ENCODE assay signal across 6 cellular contexts in genomic region chr4:9539939-9540520, GRCh38.
A peak's percentile ranks its signal among the peaks of the same experiment; 100 is the strongest.
DNase-seq lines count a peak whose midpoint lies in the region; ATAC-seq, FAIRE-seq and TF ChIP-seq lines count a peak whose summit lies in the region.
"Not testable (repeated sequence)": the region's sequence is repeated elsewhere in the genome, so short reads cannot be mapped to it uniquely, and the experiment has no call there.

No MANE protein-coding gene starts in this region.

- H3K27me3 Mint-ChIP-seq in H9 (ENCODE audit: low read depth); type B pancreatic cell: not testable (repeated sequence)

- H2AK5ac ChIP-seq in H9 (ENCODE audit: insufficient read length, low read length): not testable (repeated sequence)

- not testable (repeated sequence) for H3T11ph ChIP-seq in H9 (ENCODE audit: low read length)

- H3K14ac ChIP-seq in H9 (ENCODE audit: insufficient read depth, low read length): not testable (repeated sequence)

- not testable (repeated sequence) for H4K91ac ChIP-seq in H9 (ENCODE audit: insufficient read length, low read depth, low read length)

- not testable (repeated sequence) for H3K4me1 ChIP-seq in H9 (ENCODE audit: insufficient read depth, low read length); Peyer's patch; K562 (replicated peaks in 1 of 2; ENCODE audit: control insufficient read depth in 2 of 2, insufficient read depth in 2 of 2, low read length in 2 of 2)
- H3K4me1 ChIP-seq in mucosa of rectum (ENCODE audit: control insufficient read depth in 2 of 2, insufficient read depth in 2 of 2, low read length in 2 of 2): peaks cover 3 to 20% of the 10 kb centered on the region in 2 donors

- not testable (repeated sequence) for FAIRE-seq in K562 (lab: Jason Lieb, UNC)

- not testable (repeated sequence) for H3K4me3 Mint-ChIP-seq in H9, type B pancreatic cell

- intact Hi-C loops in K562 (cut with micrococcal nuclease); left colon (cut with DNase I, micrococcal nuclease): not testable (repeated sequence)

- not testable (repeated sequence) for H3K79me2 ChIP-seq in H9 (ENCODE audit: insufficient read depth, low read length); K562 (ENCODE audit: control insufficient read depth, insufficient read depth, low read length)

- BruUV-seq in K562 (replicated peaks; lab: Mats Ljungman, UMichigan): not testable (repeated sequence)

- in situ Hi-C loops in K562 (cut with MboI): not testable (repeated sequence)

- TF ChIP-seq CTCF in H9 (conservative IDR thresholded peaks at IDR 0.05); Peyer's patch (IDR thresholded peaks at IDR 0.05); K562 (IDR thresholded peaks at IDR 0.05 in 2 of 3, conservative IDR thresholded peaks at IDR 0.05 in 1 of 3; ENCODE audit: insufficient read depth in 2 of 3, low read depth in 1 of 3, low read length in 3 of 3); type B pancreatic cell (conservative IDR thresholded peaks at IDR 0.05): not testable (repeated sequence)

- no CpG with 5 or more reads among the region's 5 CpGs for WGBS in H9 (ENCODE audit: extremely low coverage, insufficient read length, low lambda C conversion rate)
- 0% methylated on average over 5 of the region's 5 CpGs for WGBS in K562 (ENCODE audit: insufficient coverage, low coverage, missing lambda C conversion rate)

- not testable (repeated sequence) for H3K27ac ChIP-seq in H9 (ENCODE audit: insufficient read length, low read depth, low read length); K562 (ENCODE audit: extremely low read depth, low read depth, low read length)
- H3K27ac ChIP-seq in Peyer's patch: peak overlapping the region in 3 of 4 donors; percentile 22 to 70 (median 40)
- H3K27ac ChIP-seq in mucosa of rectum (ENCODE audit: low read depth in 2 of 2, low read length in 2 of 2): peak overlapping the region; percentile 68 to 71

- not testable (repeated sequence) for H2BK120ac ChIP-seq in H9 (ENCODE audit: low read depth, low read length, poor library complexity, severe bottlenecking)

- H4K20me1 ChIP-seq in H9 (ENCODE audit: control insufficient read depth, insufficient read depth, insufficient read length); K562 (replicated peaks; ENCODE audit: control insufficient read depth, insufficient read depth, low read length): not testable (repeated sequence)

- DNase-seq in H9; K562 (ENCODE audit: extremely low read depth in 1 of 4, low spot score in 3 of 4); type B pancreatic cell (ENCODE audit: extremely low spot score, unreplicated experiment): not testable (repeated sequence)
- peak in 2 of 3 donors; percentile 57 to 66 for DNase-seq in Peyer's patch
- peak; percentile 27 to 31 for DNase-seq in left colon

- not testable (repeated sequence) for H3K18ac ChIP-seq in H9 (ENCODE audit: insufficient read length, low read depth, low read length)

- not testable (repeated sequence) for H3K4me2 ChIP-seq in H9 (ENCODE audit: insufficient read depth, insufficient read length, low read length); K562 (ENCODE audit: insufficient read depth, low read length)

- H3K9me3 ChIP-seq in H9 (ENCODE audit: control insufficient read depth, low read depth, low read length); Peyer's patch; K562 (replicated peaks; ENCODE audit: control insufficient read depth, insufficient read depth, low read depth, low read length); mucosa of rectum (ENCODE audit: control insufficient read depth in 2 of 2, low read length in 2 of 2): not testable (repeated sequence)

- not testable (repeated sequence) for H4K8ac ChIP-seq in H9 (replicated peaks; ENCODE audit: insufficient read length, low read depth, low read length)

- not testable (repeated sequence) for H3K9me3 Mint-ChIP-seq in H9, type B pancreatic cell

- not testable (repeated sequence) for H3K4ac ChIP-seq in H9 (ENCODE audit: low read depth, low read length)

- not testable (repeated sequence) for H2BK15ac ChIP-seq in H9 (ENCODE audit: low read depth, low read length)

- not testable (repeated sequence) for H3K23ac ChIP-seq in H9 (ENCODE audit: insufficient read length, low read depth, low read length)

- H3K9ac ChIP-seq in H9 (ENCODE audit: extremely low read depth, insufficient read length, low read length); K562 (ENCODE audit: insufficient read depth in 1 of 2, low read depth in 2 of 2, low read length in 2 of 2); mucosa of rectum (ENCODE audit: low read depth in 1 of 2, low read length in 2 of 2): not testable (repeated sequence)

- TF ChIP-seq POLR2A in Peyer's patch (IDR thresholded peaks at IDR 0.05); K562 (conservative IDR thresholded peaks at IDR 0.05): not testable (repeated sequence)

- H2BK5ac ChIP-seq in H9 (ENCODE audit: insufficient read length, low read length): not testable (repeated sequence)

- H3K4me3 ChIP-seq in Peyer's patch; K562; mucosa of rectum (ENCODE audit: low read length in 2 of 2): not testable (repeated sequence)

- H3K27ac Mint-ChIP-seq in H9: peak overlapping the region in 2 of 3 experiments; percentile 68 to 82; a peak in 3 of 7 replicates
- peak overlapping the region; percentile 25 for H3K27ac Mint-ChIP-seq in type B pancreatic cell

- TF ChIP-seq RAD21 in K562 (CRISPR knock-in tag; conservative IDR thresholded peaks at IDR 0.05 in 1 of 2, IDR thresholded peaks at IDR 0.05 in 1 of 2): not testable (repeated sequence)

- H3K79me1 ChIP-seq in H9 (ENCODE audit: insufficient read depth, low read depth, low read length, poor library complexity, severe bottlenecking): not testable (repeated sequence)

- not testable (repeated sequence) for H4K5ac ChIP-seq in H9 (ENCODE audit: insufficient read length, low read depth, low read length)

- H3K9me1 ChIP-seq in K562 (ENCODE audit: control insufficient read depth, insufficient read depth, low read length): not testable (repeated sequence)

- H3K27me3 ChIP-seq in H9 (ENCODE audit: insufficient read depth, low read length); Peyer's patch; K562 (ENCODE audit: control insufficient read depth in 2 of 2, insufficient read depth in 2 of 2, low read length in 2 of 2); mucosa of rectum (ENCODE audit: control insufficient read depth in 2 of 2, insufficient read depth in 2 of 2, low read length in 2 of 2): not testable (repeated sequence)

- H2BK12ac ChIP-seq in H9 (ENCODE audit: insufficient read length, low read depth, low read length): not testable (repeated sequence)

- H2BK20ac ChIP-seq in H9 (ENCODE audit: low read depth, low read length, poor library complexity, severe bottlenecking): not testable (repeated sequence)

- peaks cover 0 to 13% (median 0%) of the 10 kb centered on the region in 3 experiments; a peak in 3 of 7 replicates for H3K36me3 Mint-ChIP-seq in H9 (ENCODE audit: insufficient read depth in 1 of 3, low read depth in 3 of 3)
- H3K36me3 Mint-ChIP-seq in type B pancreatic cell: not testable (repeated sequence)

- POLR2A ChIA-PET in K562 (lab: Yijun Ruan, JAX): not testable (repeated sequence)

- CTCF ChIA-PET in K562 (lab: Yijun Ruan, JAX; ENCODE audit: low intra/inter-chr PET ratio): not testable (repeated sequence)

- not testable (repeated sequence) for H3K56ac ChIP-seq in H9 (ENCODE audit: insufficient read length, low read depth, low read length)

- not testable (repeated sequence) for H3K36me3 ChIP-seq in Peyer's patch; K562 (ENCODE audit: control insufficient read depth, insufficient read depth, low read length); mucosa of rectum (ENCODE audit: control insufficient read depth in 2 of 2, insufficient read depth in 2 of 2, low read length in 2 of 2)

- not testable (repeated sequence) for ATAC-seq in K562
- peak; percentile 58 for ATAC-seq in left colon

- not testable (repeated sequence) for TF ChIP-seq EP300 in K562 (IDR thresholded peaks at IDR 0.05; ENCODE audit: low read length)

- H3K23me2 ChIP-seq in H9 (ENCODE audit: insufficient read length, low read depth, low read length, poor library complexity, severe bottlenecking): not testable (repeated sequence)

- H2AFZ ChIP-seq in H9 (ENCODE audit: low read length); K562 (ENCODE audit: low read depth, low read length): not testable (repeated sequence)

- peaks cover 54 to 59% of the 10 kb centered on the region in 2 experiments for H3K4me1 Mint-ChIP-seq in H9
- not testable (repeated sequence) for H3K4me1 Mint-ChIP-seq in type B pancreatic cell (ENCODE audit: unreplicated experiment)
